ENCODE assay signal across 9 cellular contexts in genomic region chrX:47961830-47962229, GRCh38. TPM values are rescaled to one million over a fixed set of nuclear protein-coding genes. Genes with fewer than 3 reads are reported as not detected.
"Had no signal": no experiment of that assay in that cellular context is flagged by ENCODE, and none has a peak within 500 bp of the region (broad histone marks: within the 10 kb centered on the region; RNA-seq: fewer than 3 reads in every experiment).

No MANE protein-coding gene starts in this region.

RNA-seq across cellular contexts. Expression of gene SPACA5, which starts 45.0 kb away (rescaled TPM):
- total RNA-seq: HT1080, LHCN-M2, MCF 10A, PC-9, Peyer's patch, Right ventricle myocardium inferior, RPMI7951, SJCRH30 had no signal
- polyA plus RNA-seq: IgD-negative memory B cell had no signal
